In the genomic region with DNA sequence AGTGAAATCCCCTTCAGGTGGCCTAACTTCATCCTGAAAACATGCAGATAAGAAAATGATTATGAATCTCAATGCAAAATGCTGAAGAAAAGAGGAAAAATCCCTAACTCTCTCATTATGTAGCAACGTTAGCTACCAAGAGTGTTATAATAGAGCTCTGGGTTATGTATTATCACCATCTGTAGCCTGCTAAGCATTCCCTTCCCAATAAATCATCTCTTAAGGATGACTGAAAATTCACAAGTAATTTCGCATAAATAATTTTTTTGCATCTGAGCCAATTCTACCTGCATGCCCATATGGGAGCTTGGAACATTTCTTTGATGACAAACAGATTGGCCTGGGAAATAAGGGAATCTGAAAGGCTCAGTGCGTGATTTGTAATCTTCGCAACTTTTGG, we compare ENCODE assay signal across 16 cellular contexts.
A peak's percentile ranks its signal among the peaks of the same experiment; 100 is the strongest.
DNase-seq lines count a peak whose midpoint lies in the region; ATAC-seq, FAIRE-seq and TF ChIP-seq lines count a peak whose summit lies in the region.
"Had no signal": no experiment of that assay in that cellular context is flagged by ENCODE, and none has a peak within 500 bp of the region (broad histone marks: within the 10 kb centered on the region; RNA-seq: fewer than 3 reads in every experiment).

No MANE protein-coding gene starts in this region.

- no peak overlapping the region for H3K23ac ChIP-seq in trophoblast cell (ENCODE audit: low read length)

- TF ChIP-seq POLR2A in body of pancreas (IDR thresholded peaks at IDR 0.05): no peak

- H3K27me3 ChIP-seq in body of pancreas (no peaks in the 10 kb centered on the region), trophoblast cell (ENCODE audit: insufficient read depth, low read length) (no peaks in the 10 kb centered on the region), aorta (ENCODE audit: control insufficient read depth in 1 of 2, insufficient read depth in 2 of 2, low read length in 1 of 2) (no peaks in the 10 kb centered on the region)
- H3K27me3 ChIP-seq: BLaER1 treated with 17β-estradiol and CSF1 and Interleukin-3, amounts not matched to agents 10 nM and 100 nM had no signal

- H3K14ac ChIP-seq in trophoblast cell (ENCODE audit: low read length): no peak overlapping the region

- no peak overlapping the region for H3K27ac Mint-ChIP-seq in mesothelial cell of epicardium

- no peak overlapping the region for H2AK5ac ChIP-seq in trophoblast cell (ENCODE audit: low read length)

- H4K91ac ChIP-seq in trophoblast cell (ENCODE audit: low read depth, low read length): no peak overlapping the region

- no peak overlapping the region for H4K12ac ChIP-seq in trophoblast cell (ENCODE audit: low read depth, low read length)

- H2BK12ac ChIP-seq in trophoblast cell (ENCODE audit: low read length): no peak overlapping the region

- FAIRE-seq in kidney (lab: Jason Lieb, UNC): no peak

- WGBS in body of pancreas, 2 donors: 47% methylated on average over 4 of the region's 4 CpGs
- no CpG with 5 or more reads among the region's 4 CpGs for WGBS in trophoblast cell (ENCODE audit: extremely low coverage, insufficient coverage, insufficient read length)
- WGBS in aorta, 2 donors: 6 to 7% methylated on average over 4 of the region's 4 CpGs

- DNase-seq in LNCaP clone FGC (ENCODE audit: low read depth) (peak; percentile 23), body of pancreas (no peak), trophoblast cell (peak; percentile 48 to 79), aorta (no peak), kidney (no peak), mesothelial cell of epicardium (ENCODE audit: low spot score in 2 of 2, unreplicated experiment in 2 of 2) (no peak)
- DNase-seq in stimulated activated CD4-positive, alpha-beta T cell treated with anti-CD3 and anti-CD28 coated beads, Interleukin-15, amount 100 ng/mL, for 24 hours: no peak
- DNase-seq: H7, MV-4-11, NCI-H1417 treated with DMSO at 0.1 percent for 48 hours, NCI-H2029, NCI-H2171 treated with DMSO at 0.1 percent for 48 hours, NCI-H510A, NCI-H82, SHP77 treated with DMSO at 0.1 percent for 48 hours had no signal

- no peak overlapping the region for H3K4me2 ChIP-seq in trophoblast cell (ENCODE audit: low read length)
- H3K4me2 ChIP-seq: BLaER1 treated with 17β-estradiol and CSF1 and Interleukin-3, amounts not matched to agents 10 nM and 100 nM had no signal

- intact Hi-C loops in body of pancreas (cut with DNase I) (no loop called here), aorta (cut with DNase I) (loop anchor here in 1 of 2 donors (10.0 kb wide), 1 partner anchor 177 kb away; no protein-coding TSS in a partner anchor), kidney (cut with DNase I) (no loop called here)

- H3K27me3 Mint-ChIP-seq in mesothelial cell of epicardium (ENCODE audit: low read depth): no peaks in the 10 kb centered on the region

- no peaks in the 10 kb centered on the region for H3K79me1 ChIP-seq in trophoblast cell (ENCODE audit: low read length)

- H2AFZ ChIP-seq in trophoblast cell (ENCODE audit: insufficient read depth, low read length, poor library complexity): no peak overlapping the region

- H3K18ac ChIP-seq in trophoblast cell (ENCODE audit: low read length): no peak overlapping the region

- H3K27ac ChIP-seq in body of pancreas: peak overlapping the region in 2 of 4 donors; percentile 2 to 53
- H3K27ac ChIP-seq in trophoblast cell (ENCODE audit: low read depth, low read length): no peak overlapping the region
- H3K27ac ChIP-seq in aorta (ENCODE audit: low read depth in 1 of 2, low read length in 2 of 2): no peak overlapping the region
- no peak overlapping the region for H3K27ac ChIP-seq in kidney (ENCODE audit: low read depth in 2 of 2, low read length in 2 of 2)
- H3K27ac ChIP-seq: BLaER1 treated with 17β-estradiol and CSF1 and Interleukin-3, amounts not matched to agents 10 nM and 100 nM had no signal

- H3K9me3 Mint-ChIP-seq in mesothelial cell of epicardium: peaks cover 9% of the 10 kb centered on the region

- peak; percentile 49 for ATAC-seq in body of pancreas
- ATAC-seq in aorta (ENCODE audit: low FRiP score): peak; percentile 48

- H4K8ac ChIP-seq in trophoblast cell (ENCODE audit: low read depth, low read length): no peak overlapping the region

- peaks cover 11% of the 10 kb centered on the region for H3K4me1 Mint-ChIP-seq in mesothelial cell of epicardium

- no peaks in the 10 kb centered on the region for H3K36me3 Mint-ChIP-seq in mesothelial cell of epicardium

- no peak overlapping the region for H3K9ac ChIP-seq in trophoblast cell (ENCODE audit: low read length)
- H3K9ac ChIP-seq in kidney (ENCODE audit: low read length in 2 of 2): no peak overlapping the region
- H3K9ac ChIP-seq: BLaER1 treated with 17β-estradiol and CSF1 and Interleukin-3, amounts not matched to agents 10 nM and 100 nM had no signal

- H2BK120ac ChIP-seq in trophoblast cell (ENCODE audit: insufficient read depth, low read length, poor library complexity): no peak overlapping the region

- TF ChIP-seq CTCF in LNCaP clone FGC (IDR thresholded peaks at IDR 0.05; ENCODE audit: control insufficient read depth, extremely low read depth, insufficient read depth): no peak
- no peak for TF ChIP-seq CTCF in body of pancreas (IDR thresholded peaks at IDR 0.05)
- TF ChIP-seq CTCF in kidney (IDR thresholded peaks at IDR 0.05; ENCODE audit: borderline replicate concordance, extremely low read depth, insufficient read depth): no peak
- TF ChIP-seq CTCF in mesothelial cell of epicardium (IDR thresholded peaks at IDR 0.05; ENCODE audit: unreplicated experiment): no peak

- H3K79me2 ChIP-seq in trophoblast cell (ENCODE audit: control insufficient read depth, insufficient read depth, low read length, poor library complexity): no peaks in the 10 kb centered on the region

- H3K4me3 ChIP-seq in LNCaP clone FGC (ENCODE audit: low read depth, low read length): peak overlapping the region; percentile 16; the same call in 1 of the 2 replicates
- H3K4me3 ChIP-seq in body of pancreas: no peak overlapping the region
- no peak overlapping the region for H3K4me3 ChIP-seq in trophoblast cell (ENCODE audit: low read depth, low read length)
- peak overlapping the region in 1 of 2 donors; percentile 31 for H3K4me3 ChIP-seq in aorta (ENCODE audit: low read length in 2 of 2)
- no peak overlapping the region for H3K4me3 ChIP-seq in kidney (ENCODE audit: low read length in 2 of 2)
- H3K4me3 ChIP-seq: BLaER1 treated with 17β-estradiol and CSF1 and Interleukin-3, amounts not matched to agents 10 nM and 100 nM had no signal

- no peak overlapping the region for H2BK5ac ChIP-seq in trophoblast cell (ENCODE audit: low read depth, low read length, poor library complexity)

- H3K4ac ChIP-seq in trophoblast cell (ENCODE audit: low read depth, low read length): no peak overlapping the region

- H3K36me3 ChIP-seq in body of pancreas (replicated peaks in 1 of 2; ENCODE audit: insufficient read depth in 1 of 2, low read depth in 2 of 2) (no peaks in the 10 kb centered on the region), trophoblast cell (ENCODE audit: control insufficient read depth in 1 of 2, insufficient read depth in 2 of 2, low read length in 2 of 2) (no peaks in the 10 kb centered on the region), aorta (ENCODE audit: control insufficient read depth in 1 of 2, insufficient read depth in 2 of 2, low read length in 1 of 2) (no peaks in the 10 kb centered on the region), kidney (ENCODE audit: control insufficient read depth in 1 of 2, insufficient read depth in 2 of 2, low read length in 2 of 2) (no peaks in the 10 kb centered on the region)
- H3K36me3 ChIP-seq: BLaER1 treated with 17β-estradiol and CSF1 and Interleukin-3, amounts not matched to agents 10 nM and 100 nM had no signal

- no peak overlapping the region for H3K4me3 Mint-ChIP-seq in mesothelial cell of epicardium

- peaks cover 18% of the 10 kb centered on the region for H3K4me1 ChIP-seq in body of pancreas
- H3K4me1 ChIP-seq in trophoblast cell (ENCODE audit: control insufficient read depth in 1 of 2, insufficient read depth in 2 of 2, low read length in 2 of 2): peaks cover 0 to 4% of the 10 kb centered on the region in 2 experiments
- peaks cover 8 to 10% of the 10 kb centered on the region in 2 donors for H3K4me1 ChIP-seq in aorta (ENCODE audit: control insufficient read depth in 1 of 2, insufficient read depth in 2 of 2, low read length in 2 of 2)
- no peaks in the 10 kb centered on the region for H3K4me1 ChIP-seq in kidney (ENCODE audit: control insufficient read depth in 1 of 2, insufficient read depth in 1 of 2, low read depth in 1 of 2, low read length in 2 of 2)
- H3K4me1 ChIP-seq: BLaER1 treated with 17β-estradiol and CSF1 and Interleukin-3, amounts not matched to agents 10 nM and 100 nM had no signal

- H3K9me3 ChIP-seq in body of pancreas: no peaks in the 10 kb centered on the region
- no peaks in the 10 kb centered on the region for H3K9me3 ChIP-seq in trophoblast cell (ENCODE audit: insufficient read depth, low read depth, low read length)
- no peaks in the 10 kb centered on the region for H3K9me3 ChIP-seq in aorta (ENCODE audit: control insufficient read depth, low read length)
- H3K9me3 ChIP-seq in kidney (ENCODE audit: control insufficient read depth in 1 of 2, low read length in 2 of 2): no peaks in the 10 kb centered on the region

Comparison
In these comparisons a context has a peak if more than half of its experiments do, and no peak if none do; other contexts are left out.
1. DNase-seq: peak in LNCaP clone FGC (single experiment) and trophoblast cell (2 of 2); none in body of pancreas (0 of 4), aorta (0 of 2), stimulated activated CD4-positive, alpha-beta T cell treated with anti-CD3 and anti-CD28 coated beads, Interleukin-15, amount 100 ng/mL, for 24 hours (single experiment), kidney (single experiment) and mesothelial cell of epicardium (0 of 2).